ENCODE assay signal across 17 cellular contexts in genomic region chr20:33433875-33434274, GRCh38. TPM values are rescaled to one million over a fixed set of nuclear protein-coding genes. Genes with fewer than 3 reads are reported as not detected.
DNase-seq lines count a peak whose midpoint lies in the region; ATAC-seq, FAIRE-seq and TF ChIP-seq lines count a peak whose summit lies in the region.
"Had no signal": no experiment of that assay in that cellular context is flagged by ENCODE, and none has a peak within 500 bp of the region (broad histone marks: within the 10 kb centered on the region; RNA-seq: fewer than 3 reads in every experiment).

No MANE protein-coding gene starts in this region.

- H3K9ac ChIP-seq in K562 (ENCODE audit: insufficient read depth in 1 of 2, low read depth in 2 of 2, low read length in 2 of 2): peak overlapping the region in 1 of 2 experiments; percentile 87; a peak in 2 of 4 replicates
- H3K9ac ChIP-seq: neural progenitor cell had no signal

- BruUV-seq in K562 (replicated peaks; lab: Mats Ljungman, UMichigan): no TSS peak

- peaks cover 5% of the 10 kb centered on the region for H3K4me1 Mint-ChIP-seq in nephron
- H3K4me1 Mint-ChIP-seq: activated naive CD8-positive, alpha-beta T cell treated with anti-CD3 and anti-CD28 coated beads, Interleukin-2, amount 10 ng/mL, durations not matched to agents 7 days and 5 days; neural progenitor cell had no signal

- no peak for FAIRE-seq in K562 (lab: Jason Lieb, UNC)
- FAIRE-seq: islet of Langerhans, TTC549 had no signal

- no peaks in the 10 kb centered on the region; the same call in 2 of the 3 replicates for H3K79me2 ChIP-seq in K562 (ENCODE audit: control insufficient read depth, insufficient read depth, low read length)

- intact Hi-C loops in K562 (cut with micrococcal nuclease) (no loop called here), tibial artery (cut with DNase I; ENCODE audit: low total_unique reads) (no loop called here)

- in situ Hi-C loops in K562 (cut with MboI): no loop called here

- H3K4me3 Mint-ChIP-seq in nephron: no peak overlapping the region
- H3K4me3 Mint-ChIP-seq: activated naive CD8-positive, alpha-beta T cell treated with anti-CD3 and anti-CD28 coated beads, Interleukin-2, amount 10 ng/mL, durations not matched to agents 7 days and 5 days; neural progenitor cell had no signal

- H3K27me3 ChIP-seq in K562 (ENCODE audit: control insufficient read depth in 2 of 2, insufficient read depth in 2 of 2, low read length in 2 of 2) (no peaks in the 10 kb centered on the region), gastroesophageal sphincter (no peaks in the 10 kb centered on the region), tibial artery (no peaks in the 10 kb centered on the region)
- H3K27me3 ChIP-seq: neural progenitor cell had no signal

- no peaks in the 10 kb centered on the region for H3K27me3 Mint-ChIP-seq in nephron (ENCODE audit: low read depth)
- H3K27me3 Mint-ChIP-seq: activated naive CD8-positive, alpha-beta T cell treated with anti-CD3 and anti-CD28 coated beads, Interleukin-2, amount 10 ng/mL, durations not matched to agents 7 days and 5 days had no signal

- H3K4me1 ChIP-seq in K562 (replicated peaks in 1 of 2; ENCODE audit: control insufficient read depth in 2 of 2, insufficient read depth in 2 of 2, low read length in 2 of 2): peaks cover 7 to 9% of the 10 kb centered on the region in 2 experiments; a peak in 4 of 5 replicates
- H3K4me1 ChIP-seq in gastroesophageal sphincter: peaks cover 0 to 23% (median 4%) of the 10 kb centered on the region in 3 donors
- peaks cover 0 to 64% (median 27%) of the 10 kb centered on the region in 4 donors for H3K4me1 ChIP-seq in tibial artery
- H3K4me1 ChIP-seq: neural progenitor cell had no signal

- ATAC-seq in K562 (no peak), gastroesophageal sphincter (no peak), HG02938 (IDR thresholded peaks at IDR 0.05; ENCODE audit: unreplicated experiment) (no peak)

- no peaks in the 10 kb centered on the region for H4K20me1 ChIP-seq in K562 (replicated peaks; ENCODE audit: control insufficient read depth, insufficient read depth, low read length)

- H3K27ac ChIP-seq in K562 (ENCODE audit: extremely low read depth, low read depth, low read length): peak overlapping the region; percentile 35; the same call in 1 of the 3 replicates
- H3K27ac ChIP-seq in gastroesophageal sphincter: peak overlapping the region in 3 of 4 donors; percentile 26 to 58 (median 33)
- peak overlapping the region; percentile 85 to 93 for H3K27ac ChIP-seq in tibial artery
- H3K27ac ChIP-seq: neural progenitor cell had no signal

- CTCF ChIA-PET in K562 (lab: Yijun Ruan, JAX; ENCODE audit: low intra/inter-chr PET ratio): no interaction called here

- no peak overlapping the region for H2AFZ ChIP-seq in K562 (ENCODE audit: low read depth, low read length)
- H2AFZ ChIP-seq: neural progenitor cell had no signal

- no peak for TF ChIP-seq POLR2A in K562 (conservative IDR thresholded peaks at IDR 0.05)
- TF ChIP-seq POLR2A in gastroesophageal sphincter (IDR thresholded peaks at IDR 0.05): no peak

- TF ChIP-seq CTCF in K562 (IDR thresholded peaks at IDR 0.05 in 2 of 3, conservative IDR thresholded peaks at IDR 0.05 in 1 of 3; ENCODE audit: insufficient read depth in 2 of 3, low read depth in 1 of 3, low read length in 3 of 3): no peak
- TF ChIP-seq CTCF in gastroesophageal sphincter (IDR thresholded peaks at IDR 0.05): no peak
- no peak for TF ChIP-seq CTCF in nephron (IDR thresholded peaks at IDR 0.05; ENCODE audit: unreplicated experiment in 3 of 3)
- TF ChIP-seq CTCF in tibial artery (IDR thresholded peaks at IDR 0.05): no peak

- POLR2A ChIA-PET in K562 (lab: Yijun Ruan, JAX): interaction anchor here (0.9 to 2.2 kb wide), 2 partner anchors 11 to 20 kb away, joined by 3 to 8 read pairs; no protein-coding TSS in a partner anchor

- peaks cover 3% of the 10 kb centered on the region for H3K9me1 ChIP-seq in K562 (ENCODE audit: control insufficient read depth, insufficient read depth, low read length)

- H3K36me3 ChIP-seq in K562 (ENCODE audit: control insufficient read depth, insufficient read depth, low read length) (peaks cover 37% of the 10 kb centered on the region; the same call in 2 of the 3 replicates), gastroesophageal sphincter (peaks cover 0 to 41% of the 10 kb centered on the region in 2 donors), tibial artery (peaks cover 0 to 10% (median 9%) of the 10 kb centered on the region in 3 donors)
- H3K36me3 ChIP-seq: neural progenitor cell had no signal

- H3K36me3 Mint-ChIP-seq in nephron (ENCODE audit: low read depth): peaks cover 8% of the 10 kb centered on the region
- H3K36me3 Mint-ChIP-seq: neural progenitor cell had no signal

- H3K9me3 Mint-ChIP-seq in nephron: no peaks in the 10 kb centered on the region
- H3K9me3 Mint-ChIP-seq: activated naive CD8-positive, alpha-beta T cell treated with anti-CD3 and anti-CD28 coated beads, Interleukin-2, amount 10 ng/mL, durations not matched to agents 7 days and 5 days; neural progenitor cell had no signal

- 71% methylated on average over 2 of the region's 2 CpGs for WGBS in K562 (ENCODE audit: insufficient coverage, low coverage, missing lambda C conversion rate)
- 100% methylated on average over 1 of the region's 2 CpGs; no CpG with 5 or more reads in 1 of the 2 donors for WGBS in gastroesophageal sphincter (ENCODE audit: low coverage in 1 of 2), 2 donors

- no peaks in the 10 kb centered on the region for H3K9me3 ChIP-seq in K562 (replicated peaks; ENCODE audit: control insufficient read depth, insufficient read depth, low read depth, low read length)
- H3K9me3 ChIP-seq in gastroesophageal sphincter: no peaks in the 10 kb centered on the region
- H3K9me3 ChIP-seq in tibial artery: no peaks in the 10 kb centered on the region

- peak overlapping the region in 2 of 3 experiments; percentile 23 to 24 for H3K27ac Mint-ChIP-seq in nephron
- H3K27ac Mint-ChIP-seq: neural progenitor cell had no signal

- TF ChIP-seq EP300 in K562 (IDR thresholded peaks at IDR 0.05; ENCODE audit: low read length) (no peak), gastroesophageal sphincter (IDR thresholded peaks at IDR 0.05) (no peak)

- no peak for TF ChIP-seq RAD21 in K562 (CRISPR knock-in tag; conservative IDR thresholded peaks at IDR 0.05 in 1 of 2, IDR thresholded peaks at IDR 0.05 in 1 of 2)

- DNase-seq in K562 (ENCODE audit: extremely low read depth in 1 of 4, low spot score in 3 of 4) (no peak), tibial artery (no peak), kidney glomerular epithelial cell (lab: John Stamatoyannopoulos, UW) (no peak), activated gamma-delta T cell treated with Interleukin-2 at 50 U/mL for 16 hours (no peak)
- DNase-seq: activated CD4-positive, alpha-beta T cell treated with anti-CD3 and anti-CD28 coated beads for 4 hours; activated naive CD8-positive, alpha-beta T cell treated with anti-CD3 and anti-CD28 coated beads, Interleukin-2, amount 10 ng/mL, durations not matched to agents 7 days and 5 days; central memory CD4-positive, alpha-beta T cell; DMS79; effector CD8-positive, alpha-beta T cell; NCI-H1105 treated with DMSO at 0.1 percent for 48 hours; NCI-H524 treated with DMSO at 0.1 percent for 48 hours had no signal

- no peak overlapping the region for H3K4me2 ChIP-seq in K562 (ENCODE audit: insufficient read depth, low read length)
- H3K4me2 ChIP-seq: neural progenitor cell had no signal

- no peak overlapping the region for H3K4me3 ChIP-seq in K562
- no peak overlapping the region for H3K4me3 ChIP-seq in gastroesophageal sphincter
- no peak overlapping the region for H3K4me3 ChIP-seq in tibial artery
- H3K4me3 ChIP-seq: neural progenitor cell had no signal

RNA-seq across cellular contexts. Expression of gene SNTA1, which starts 9.7 kb away (rescaled TPM):
- total RNA-seq in K562 (2011; cell fraction: chromatin; rRNA removed; ENCODE audit: low replicate concordance): 5.9 and 12.0 TPM in 2 replicates
- 13.7 and 14.1 TPM in 2 replicates for total RNA-seq in K562 (2011; cell fraction: nucleolus; rRNA removed)
- total RNA-seq in K562 (2011; cell fraction: nucleoplasm; rRNA removed): 10.3 and 11.0 TPM in 2 replicates
- total RNA-seq in K562 (2014; rRNA removed) (40.8 and 50.9 TPM in 2 replicates), K562 (2014; rRNA removed; fragmentation: Illumina TruSeq; extraction: Trizol) (9.1 and 9.8 TPM in 2 replicates), K562 (2015; rRNA removed; fragmentation: Illumina TruSeq; extraction: Trizol) (19.6 and 20.3 TPM in 2 replicates), K562 (2021) (35.3 and 35.4 TPM in 2 replicates), gastroesophageal sphincter (10 to 100 TPM; 26.8 to 54.6 (median 51.9) TPM)
- polyA plus RNA-seq in K562 (2011; rRNA removed) (20.2 and 22.1 TPM in 2 replicates), K562 (2014; fragmentation: Illumina TruSeq; extraction: Trizol) (21.2 and 23.5 TPM in 2 replicates), K562 (2014; fragmentation: Nextera tagmentation; extraction: Ambion mirVana) (1 to 10 TPM; 1.2 to 2.0 TPM), K562 (2014; rRNA removed) (30.7 and 32.9 TPM in 2 replicates)
- polyA plus RNA-seq in K562 (2011; cell fraction: cytosol; rRNA removed): 28.9 and 54.5 TPM in 2 replicates
- 13.7 and 18.7 TPM in 2 replicates for polyA plus RNA-seq in K562 (2011; cell fraction: nucleus; rRNA removed)
- 22.4 and 26.1 TPM in 2 replicates for polyA plus RNA-seq in K562 (2012)
- 8.0 and 13.9 TPM in 2 replicates for polyA minus RNA-seq in K562 (2011; rRNA and poly(A)+ RNA removed)
- 15.7 and 15.9 TPM in 2 replicates for polyA minus RNA-seq in K562 (2011; cell fraction: cytosol; rRNA and poly(A)+ RNA removed)
- 3.5 and 4.8 TPM in 2 replicates for polyA minus RNA-seq in K562 (2011; cell fraction: nucleus; rRNA and poly(A)+ RNA removed)

RNA-seq across cellular contexts. Expression of gene CDK5RAP1, which starts 32.6 kb away (rescaled TPM):
- total RNA-seq in K562 (2011; cell fraction: chromatin; rRNA removed; ENCODE audit: low replicate concordance): 73.0 and 79.2 TPM in 2 replicates
- 48.6 and 56.5 TPM in 2 replicates for total RNA-seq in K562 (2011; cell fraction: nucleolus; rRNA removed)
- 61.2 and 70.1 TPM in 2 replicates for total RNA-seq in K562 (2011; cell fraction: nucleoplasm; rRNA removed)
- total RNA-seq in K562 (2014; rRNA removed) (41.6 and 48.0 TPM in 2 replicates), K562 (2014; rRNA removed; fragmentation: Illumina TruSeq; extraction: Trizol) (62.9 and 66.0 TPM in 2 replicates), K562 (2015; rRNA removed; fragmentation: Illumina TruSeq; extraction: Trizol) (53.9 and 58.3 TPM in 2 replicates), K562 (2021) (51.6 and 53.5 TPM in 2 replicates), gastroesophageal sphincter (10 to 100 TPM; 11.6 to 45.0 (median 22.4) TPM)
- polyA plus RNA-seq in K562 (2011; rRNA removed) (51.9 and 54.5 TPM in 2 replicates), K562 (2014; fragmentation: Illumina TruSeq; extraction: Trizol) (67.1 and 69.4 TPM in 2 replicates), K562 (2014; fragmentation: Nextera tagmentation; extraction: Ambion mirVana) (100 to 1,000 TPM; 116 to 127 TPM), K562 (2014; rRNA removed) (46.4 and 50.5 TPM in 2 replicates)
- 49.2 and 58.8 TPM in 2 replicates for polyA plus RNA-seq in K562 (2011; cell fraction: cytosol; rRNA removed)
- 94.2 and 97.9 TPM in 2 replicates for polyA plus RNA-seq in K562 (2011; cell fraction: nucleus; rRNA removed)
- polyA plus RNA-seq in K562 (2012): 32.9 and 55.8 TPM in 2 replicates
- 60.7 and 69.9 TPM in 2 replicates for polyA minus RNA-seq in K562 (2011; rRNA and poly(A)+ RNA removed)
- 30.3 and 38.7 TPM in 2 replicates for polyA minus RNA-seq in K562 (2011; cell fraction: cytosol; rRNA and poly(A)+ RNA removed)
- 21.1 and 30.4 TPM in 2 replicates for polyA minus RNA-seq in K562 (2011; cell fraction: nucleus; rRNA and poly(A)+ RNA removed)

RNA-seq across cellular contexts. Expression of gene CBFA2T2, which starts 56.0 kb away (rescaled TPM):
- 24.3 and 29.1 TPM in 2 replicates for total RNA-seq in K562 (2011; cell fraction: chromatin; rRNA removed; ENCODE audit: low replicate concordance)
- total RNA-seq in K562 (2011; cell fraction: nucleolus; rRNA removed): 10.5 and 11.7 TPM in 2 replicates
- total RNA-seq in K562 (2011; cell fraction: nucleoplasm; rRNA removed): 19.6 and 24.3 TPM in 2 replicates
- total RNA-seq in K562 (2014; rRNA removed) (2.9 and 4.4 TPM in 2 replicates), K562 (2014; rRNA removed; fragmentation: Illumina TruSeq; extraction: Trizol) (3.2 and 5.2 TPM in 2 replicates), K562 (2015; rRNA removed; fragmentation: Illumina TruSeq; extraction: Trizol) (5.8 and 6.8 TPM in 2 replicates), K562 (2021) (8.6 and 9.7 TPM in 2 replicates), gastroesophageal sphincter (10 to 100 TPM; 11.1 to 17.4 (median 14.2) TPM)
- polyA plus RNA-seq in K562 (2011; rRNA removed) (9.6 and 15.6 TPM in 2 replicates), K562 (2014; fragmentation: Illumina TruSeq; extraction: Trizol) (7.3 and 8.2 TPM in 2 replicates), K562 (2014; fragmentation: Nextera tagmentation; extraction: Ambion mirVana) (under 1 TPM; 0.27 to 0.41 TPM), K562 (2014; rRNA removed) (7.8 and 8.8 TPM in 2 replicates)
- 10.8 and 12.4 TPM in 2 replicates for polyA plus RNA-seq in K562 (2011; cell fraction: cytosol; rRNA removed)
- polyA plus RNA-seq in K562 (2011; cell fraction: nucleus; rRNA removed): 29.5 and 31.2 TPM in 2 replicates
- 7.4 and 9.3 TPM in 2 replicates for polyA plus RNA-seq in K562 (2012)
- polyA minus RNA-seq in K562 (2011; rRNA and poly(A)+ RNA removed): 10.6 and 12.2 TPM in 2 replicates
- 7.3 and 11.4 TPM in 2 replicates for polyA minus RNA-seq in K562 (2011; cell fraction: cytosol; rRNA and poly(A)+ RNA removed)
- 3.8 and 7.2 TPM in 2 replicates for polyA minus RNA-seq in K562 (2011; cell fraction: nucleus; rRNA and poly(A)+ RNA removed)

Comparison
In these comparisons a context has a peak if more than half of its experiments do, and no peak if none do; other contexts are left out.
1. H3K27ac ChIP-seq: peak in every context shown above with its lines; median percentile 89 in tibial artery; 35 in K562; 33 in gastroesophageal sphincter.